In the genomic region with DNA sequence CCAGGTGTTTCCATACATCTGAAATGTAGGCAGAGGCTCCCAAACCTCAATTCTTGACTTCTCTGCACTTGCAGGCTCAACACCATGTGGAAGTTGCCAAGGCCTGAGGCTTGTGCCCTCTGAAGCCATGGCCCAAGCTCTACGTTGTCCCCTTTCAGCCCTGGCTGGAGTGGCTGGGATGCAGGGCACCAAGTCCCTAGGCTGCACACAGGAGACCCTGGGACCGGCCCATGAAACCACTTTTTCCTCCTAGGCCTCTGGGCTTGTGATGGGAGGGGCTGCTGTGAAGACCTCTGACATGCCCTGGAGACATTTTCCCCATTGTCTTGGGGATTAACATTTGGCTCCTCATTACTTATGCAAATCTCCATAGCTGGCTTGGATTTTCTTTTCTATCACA, we compare ENCODE assay signal across 5 cellular contexts. TPM values are rescaled to one million over a fixed set of nuclear protein-coding genes. Genes with fewer than 3 reads are reported as not detected.
"Had no signal": no experiment of that assay in that cellular context is flagged by ENCODE, and none has a peak within 500 bp of the region (broad histone marks: within the 10 kb centered on the region; RNA-seq: fewer than 3 reads in every experiment).

No MANE protein-coding gene starts in this region.

RNA-seq across cellular contexts. Expression of a gene that starts 6.5 kb away (rescaled TPM):
- total RNA-seq: HepG2, HT-29, HT1080, K562 had no signal
- polyA plus RNA-seq: IMR-90, K562 had no signal
